In genomic region chr2:224485081-224486014, GRCh38 we compare ENCODE assay signal across 8 cellular contexts.
A peak's percentile ranks its signal among the peaks of the same experiment; 100 is the strongest.
DNase-seq lines count a peak whose midpoint lies in the region; FAIRE-seq and TF ChIP-seq lines count a peak whose summit lies in the region.
"Not testable (repeated sequence)": the region's sequence is repeated elsewhere in the genome, so short reads cannot be mapped to it uniquely, and the experiment has no call there.

No MANE protein-coding gene starts in this region.

- intact Hi-C loops in PC-9 (cut with micrococcal nuclease; ENCODE audit: unreplicated experiment): loop anchor here (1.0 to 10.0 kb wide), 8 partner anchors 68 to 651 kb away; partner anchors contain the start of genes AP1S3 and CUL3

- H2BK12ac ChIP-seq in trophoblast cell (ENCODE audit: low read length): not testable (repeated sequence)

- H3K9me2 ChIP-seq in PC-9 (ENCODE audit: insufficient read depth): not testable (repeated sequence)

- H3F3A ChIP-seq in PC-9 (ENCODE audit: insufficient read depth, low read depth): peaks cover 46% of the 10 kb centered on the region

- H3K4me1 ChIP-seq in HUES64 (ENCODE audit: insufficient read depth, low read length) (peaks cover 21% of the 10 kb centered on the region), PC-9 (replicated peaks; ENCODE audit: insufficient read depth) (peaks cover 54% of the 10 kb centered on the region), trophoblast cell (ENCODE audit: control insufficient read depth in 1 of 2, insufficient read depth in 2 of 2, low read length in 2 of 2) (peaks cover 10 to 11% of the 10 kb centered on the region in 2 experiments)

- H3K79me2 ChIP-seq in PC-9 (ENCODE audit: low read depth): peaks cover 87% of the 10 kb centered on the region
- not testable (repeated sequence) for H3K79me2 ChIP-seq in trophoblast cell (ENCODE audit: control insufficient read depth, insufficient read depth, low read length, poor library complexity)

- H3K4me2 ChIP-seq in PC-9 (peak overlapping the region; percentile 75), trophoblast cell (ENCODE audit: low read length) (peak overlapping the region; percentile 31)

- H3K27me3 ChIP-seq in HUES64 (ENCODE audit: insufficient read depth, low read length); PC-9 (ENCODE audit: insufficient read depth, low read depth); trophoblast cell (ENCODE audit: insufficient read depth, low read length): not testable (repeated sequence)

- H3K4ac ChIP-seq in trophoblast cell (ENCODE audit: low read depth, low read length): peak overlapping the region; percentile 4

- CTCF ChIA-PET in PC-9 (lab: Charles Lee): interaction anchor here (0.6 kb wide), 1 partner anchor 165 kb away, joined by 3 read pairs; no protein-coding TSS in a partner anchor

- not testable (repeated sequence) for H2AFZ ChIP-seq in PC-9; trophoblast cell (ENCODE audit: insufficient read depth, low read length, poor library complexity)

- H4K91ac ChIP-seq in trophoblast cell (ENCODE audit: low read depth, low read length): peak overlapping the region; percentile 45

- peak; percentile 70 for FAIRE-seq in urothelium cell line (lab: Jason Lieb, UNC)

- H3K9ac ChIP-seq in HUES64 (ENCODE audit: low read depth, low read length): peak overlapping the region; percentile 72
- H3K9ac ChIP-seq in trophoblast cell (ENCODE audit: low read length): not testable (repeated sequence)

- H3K79me1 ChIP-seq in trophoblast cell (ENCODE audit: low read length): not testable (repeated sequence)

- H3K18ac ChIP-seq in trophoblast cell (ENCODE audit: low read length): peak overlapping the region; percentile 19

- peak overlapping the region; percentile 44 for H3K14ac ChIP-seq in trophoblast cell (ENCODE audit: low read length)

- TSS peak; percentile 92 for BruUV-seq in PC-9 (replicated peaks; lab: Mats Ljungman, UMichigan)

- H3K4me3 ChIP-seq in HUES64 (ENCODE audit: low read length): peak overlapping the region; percentile 27; the same call in 1 of the 2 replicates
- H3K4me3 ChIP-seq in PC-9: peak overlapping the region; percentile 38
- H3K4me3 ChIP-seq in astrocyte of the cerebellum (ENCODE audit: low read depth, low read length); trophoblast cell (ENCODE audit: low read depth, low read length): not testable (repeated sequence)

- not testable (repeated sequence) for H2AK5ac ChIP-seq in trophoblast cell (ENCODE audit: low read length)

- H3K36me3 ChIP-seq in HUES64 (ENCODE audit: insufficient read depth, low read length) (peaks cover 29% of the 10 kb centered on the region), PC-9 (ENCODE audit: low read depth) (peaks cover 82% of the 10 kb centered on the region)
- H3K36me3 ChIP-seq in trophoblast cell (ENCODE audit: control insufficient read depth in 1 of 2, insufficient read depth in 2 of 2, low read length in 2 of 2): not testable (repeated sequence)

- DNase-seq in DMS53 treated with DMSO at 0.1 percent for 48 hours (lab: John Stamatoyannopoulos, UW; ENCODE audit: unreplicated experiment) (peak; percentile 80), PC-9 (peak; percentile 100), astrocyte of the cerebellum (ENCODE audit: low read depth) (peak; percentile 81), fibroblast of peridontal ligament (ENCODE audit: extremely low read depth) (peak; percentile 85), kidney tubule cell (ENCODE audit: low spot score) (peak; percentile 98), trophoblast cell (peak; percentile 94 to 97), urothelium cell line (ENCODE audit: low spot score) (peak; percentile 58)

- peak overlapping the region; percentile 52 for H4K12ac ChIP-seq in trophoblast cell (ENCODE audit: low read depth, low read length)

- not testable (repeated sequence) for H3K23ac ChIP-seq in trophoblast cell (ENCODE audit: low read length)

- not testable (repeated sequence) for H4K20me1 ChIP-seq in PC-9 (ENCODE audit: insufficient read depth)

- H2BK5ac ChIP-seq in trophoblast cell (ENCODE audit: low read depth, low read length, poor library complexity): peak overlapping the region; percentile 34

- not testable (repeated sequence) for H3K9me3 ChIP-seq in HUES64 (ENCODE audit: insufficient read depth, low read depth, low read length); trophoblast cell (ENCODE audit: insufficient read depth, low read depth, low read length)
- H3K9me3 ChIP-seq in PC-9 (ENCODE audit: insufficient read depth, low read depth): peaks cover 42% of the 10 kb centered on the region

- WGBS in HUES64: 57% methylated on average over 18 of the region's 18 CpGs
- WGBS in trophoblast cell (ENCODE audit: extremely low coverage, insufficient coverage, insufficient read length): no CpG with 5 or more reads among the region's 18 CpGs

- TF ChIP-seq CTCF in PC-9 (conservative IDR thresholded peaks at IDR 0.05); astrocyte of the cerebellum (IDR thresholded peaks at IDR 0.05; ENCODE audit: low read depth, low read length, missing control alignments): not testable (repeated sequence)

- POLR2A ChIA-PET in PC-9 (lab: Charles Lee; ENCODE audit: unreplicated experiment): interaction anchor here (0.6 to 1.3 kb wide), 7 partner anchors 11 to 633 kb away, joined by 3 to 15 read pairs (median 5); partner anchors contain the start of gene CUL3

- H3K27ac ChIP-seq in HUES64 (ENCODE audit: low read depth, low read length) (peak overlapping the region; percentile 93), PC-9 (peak overlapping the region; percentile 92), trophoblast cell (ENCODE audit: low read depth, low read length) (peak overlapping the region; percentile 58)

- H4K8ac ChIP-seq in trophoblast cell (ENCODE audit: low read depth, low read length): not testable (repeated sequence)

- in situ Hi-C loops in astrocyte of the cerebellum (cut with HindIII; ENCODE audit: low sequenced_read_pairs): not testable (repeated sequence)

- not testable (repeated sequence) for H2BK120ac ChIP-seq in trophoblast cell (ENCODE audit: insufficient read depth, low read length, poor library complexity)
